In genomic region chr3:88230638-88231037, GRCh38 we compare ENCODE assay signal across 17 cellular contexts.
DNase-seq lines count a peak whose midpoint lies in the region; ATAC-seq and TF ChIP-seq lines count a peak whose summit lies in the region.
"Had no signal": no experiment of that assay in that cellular context is flagged by ENCODE, and none has a peak within 500 bp of the region (broad histone marks: within the 10 kb centered on the region; RNA-seq: fewer than 3 reads in every experiment).

No MANE protein-coding gene starts in this region.

- no peak for TF ChIP-seq RAD21 in SK-N-SH (IDR thresholded peaks at IDR 0.05; ENCODE audit: low read length)

- H4K91ac ChIP-seq in mesenchymal stem cell (ENCODE audit: low read length) (peak overlapping the region; percentile 27), trophoblast cell (ENCODE audit: low read depth, low read length) (no peak overlapping the region)

- no peak overlapping the region for H2BK120ac ChIP-seq in mesenchymal stem cell (ENCODE audit: low read depth, low read length)
- H2BK120ac ChIP-seq in trophoblast cell (ENCODE audit: insufficient read depth, low read length, poor library complexity): no peak overlapping the region

- no peaks in the 10 kb centered on the region for H4K20me1 ChIP-seq in SK-N-SH (ENCODE audit: insufficient read depth)
- H4K20me1 ChIP-seq: BLaER1 treated with 17β-estradiol and CSF1 and Interleukin-3, amounts not matched to agents 10 nM and 100 nM had no signal

- H2AFZ ChIP-seq in mesenchymal stem cell (ENCODE audit: low read depth, low read length) (no peak overlapping the region), trophoblast cell (ENCODE audit: insufficient read depth, low read length, poor library complexity) (peak overlapping the region; percentile 63), SK-N-SH (ENCODE audit: low read depth) (no peak overlapping the region)

- H2BK15ac ChIP-seq in mesenchymal stem cell (ENCODE audit: low read depth, poor library complexity, severe bottlenecking): no peak overlapping the region

- no peak overlapping the region for H2AK5ac ChIP-seq in mesenchymal stem cell (ENCODE audit: low read length, severe bottlenecking)
- no peak overlapping the region for H2AK5ac ChIP-seq in trophoblast cell (ENCODE audit: low read length)

- H3K36me3 ChIP-seq in mesenchymal stem cell (ENCODE audit: control insufficient read depth in 1 of 2, insufficient read depth in 2 of 2, low read depth in 1 of 2, low read length in 2 of 2): no peaks in the 10 kb centered on the region
- H3K36me3 ChIP-seq in trophoblast cell (ENCODE audit: control insufficient read depth in 1 of 2, insufficient read depth in 2 of 2, low read length in 2 of 2): no peaks in the 10 kb centered on the region
- H3K36me3 ChIP-seq in SK-N-SH (replicated peaks in 1 of 2; ENCODE audit: control insufficient read depth in 1 of 2, insufficient read depth in 2 of 2, low read length in 1 of 2): no peaks in the 10 kb centered on the region
- H3K36me3 ChIP-seq: BE2C; BLaER1 treated with 17β-estradiol and CSF1 and Interleukin-3, amounts not matched to agents 10 nM and 100 nM had no signal

- H3F3A ChIP-seq in SK-N-SH (replicated peaks; ENCODE audit: insufficient read depth): no peaks in the 10 kb centered on the region

- no peaks in the 10 kb centered on the region for H3K9me2 ChIP-seq in SK-N-SH

- H3K27ac ChIP-seq in mesenchymal stem cell (ENCODE audit: low read length, poor library complexity, severe bottlenecking) (no peak overlapping the region), trophoblast cell (ENCODE audit: low read depth, low read length) (no peak overlapping the region), SK-N-SH (ENCODE audit: low read depth in 2 of 2, low read length in 1 of 2) (no peak overlapping the region)
- H3K27ac ChIP-seq: 22Rv1; BLaER1 treated with 17β-estradiol and CSF1 and Interleukin-3, amounts not matched to agents 10 nM and 100 nM had no signal

- DNase-seq in Right ventricle myocardium inferior (ENCODE audit: missing footprints) (peak; percentile 37), Right ventricle myocardium superior (no peak), mesenchymal stem cell (no peak), trophoblast cell (no peak), AML-193 (lab: John Stamatoyannopoulos, UW) (no peak), SK-N-SH (no peak), NCI-H1417 (lab: John Stamatoyannopoulos, UW) (no peak), HUDEP-2 (lab: John Stamatoyannopoulos, UW; ENCODE audit: unreplicated experiment in 76 of 76) (no peak)
- DNase-seq: BE2C; CD4-positive, alpha-beta T cell; CD8-positive, alpha-beta memory T cell; DMS79 treated with DMSO at 0.1 percent for 48 hours; GF-D8; H7; HCEC 1CT had no signal

- H3K79me2 ChIP-seq in trophoblast cell (ENCODE audit: control insufficient read depth, insufficient read depth, low read length, poor library complexity): no peaks in the 10 kb centered on the region
- no peaks in the 10 kb centered on the region for H3K79me2 ChIP-seq in SK-N-SH (ENCODE audit: insufficient read depth)

- H3K4me2 ChIP-seq in mesenchymal stem cell (ENCODE audit: low read length, poor library complexity, severe bottlenecking) (no peak overlapping the region), trophoblast cell (ENCODE audit: low read length) (no peak overlapping the region), SK-N-SH (no peak overlapping the region)
- H3K4me2 ChIP-seq: BLaER1 treated with 17β-estradiol and CSF1 and Interleukin-3, amounts not matched to agents 10 nM and 100 nM had no signal

- H2BK12ac ChIP-seq in mesenchymal stem cell (ENCODE audit: low read length in 2 of 2) (no peak overlapping the region), trophoblast cell (ENCODE audit: low read length) (peak overlapping the region; percentile 5)

- no peak overlapping the region for H3K9ac ChIP-seq in mesenchymal stem cell (ENCODE audit: low read length)
- H3K9ac ChIP-seq in trophoblast cell (ENCODE audit: low read length): no peak overlapping the region
- no peak overlapping the region for H3K9ac ChIP-seq in SK-N-SH
- H3K9ac ChIP-seq: BLaER1 treated with 17β-estradiol and CSF1 and Interleukin-3, amounts not matched to agents 10 nM and 100 nM had no signal

- H3K79me1 ChIP-seq in mesenchymal stem cell (replicated peaks; ENCODE audit: low read length, poor library complexity, severe bottlenecking) (no peaks in the 10 kb centered on the region), trophoblast cell (ENCODE audit: low read length) (no peaks in the 10 kb centered on the region)

- TF ChIP-seq CTCF in SK-N-SH (IDR thresholded peaks at IDR 0.05): no peak

- H3K9me3 ChIP-seq in mesenchymal stem cell (ENCODE audit: control insufficient read depth, low read length) (no peaks in the 10 kb centered on the region), trophoblast cell (ENCODE audit: insufficient read depth, low read depth, low read length) (peaks cover 2% of the 10 kb centered on the region), SK-N-SH (no peaks in the 10 kb centered on the region)
- H3K9me3 ChIP-seq: BE2C; BLaER1 treated with 17β-estradiol and CSF1 and Interleukin-3, amounts not matched to agents 10 nM and 100 nM had no signal

- no peak overlapping the region for H3K4ac ChIP-seq in mesenchymal stem cell (ENCODE audit: low read depth in 1 of 2, low read length in 2 of 2)
- no peak overlapping the region for H3K4ac ChIP-seq in trophoblast cell (ENCODE audit: low read depth, low read length)

- H4K8ac ChIP-seq in mesenchymal stem cell (ENCODE audit: low read length) (no peak overlapping the region), trophoblast cell (ENCODE audit: low read depth, low read length) (no peak overlapping the region)

- WGBS in mesenchymal stem cell: 85% methylated on average over 4 of the region's 7 CpGs
- no CpG with 5 or more reads among the region's 7 CpGs for WGBS in trophoblast cell (ENCODE audit: extremely low coverage, insufficient coverage, insufficient read length)
- 13% methylated on average over 7 of the region's 7 CpGs for WGBS in SK-N-SH (ENCODE audit: low lambda C conversion rate)

- H3K4me1 ChIP-seq in mesenchymal stem cell (ENCODE audit: control insufficient read depth, insufficient read depth, low read depth, low read length): no peaks in the 10 kb centered on the region
- peaks cover 5 to 7% of the 10 kb centered on the region in 2 experiments for H3K4me1 ChIP-seq in trophoblast cell (ENCODE audit: control insufficient read depth in 1 of 2, insufficient read depth in 2 of 2, low read length in 2 of 2)
- no peaks in the 10 kb centered on the region for H3K4me1 ChIP-seq in SK-N-SH (ENCODE audit: control insufficient read depth in 1 of 2, insufficient read depth in 2 of 2, low read depth in 1 of 2, low read length in 1 of 2)
- H3K4me1 ChIP-seq: BE2C; BLaER1 treated with 17β-estradiol and CSF1 and Interleukin-3, amounts not matched to agents 10 nM and 100 nM had no signal

- H4K12ac ChIP-seq in trophoblast cell (ENCODE audit: low read depth, low read length): no peak overlapping the region

- H3K18ac ChIP-seq in mesenchymal stem cell (ENCODE audit: low read depth in 1 of 2, low read length in 2 of 2) (no peak overlapping the region), trophoblast cell (ENCODE audit: low read length) (no peak overlapping the region)

- no peak for TF ChIP-seq EP300 in SK-N-SH (IDR thresholded peaks at IDR 0.05; ENCODE audit: borderline replicate concordance in 1 of 2, low read depth in 1 of 2, low read length in 1 of 2)

- H3K27me3 ChIP-seq in mesenchymal stem cell (ENCODE audit: control insufficient read depth in 1 of 2, insufficient read depth in 1 of 2, low read length in 2 of 2) (no peaks in the 10 kb centered on the region), trophoblast cell (ENCODE audit: insufficient read depth, low read length) (no peaks in the 10 kb centered on the region), SK-N-SH (ENCODE audit: insufficient read depth) (no peaks in the 10 kb centered on the region; the same call in 1 of the 2 replicates)
- H3K27me3 ChIP-seq: BLaER1 treated with 17β-estradiol and CSF1 and Interleukin-3, amounts not matched to agents 10 nM and 100 nM had no signal

- POLR2A ChIA-PET in SK-N-SH (lab: Yijun Ruan, JAX): no interaction called here

- intact Hi-C loops in Right ventricle myocardium inferior (cut with DNase I): no loop called here
- intact Hi-C loops in Right ventricle myocardium superior (cut with DNase I): no loop called here

- H2BK5ac ChIP-seq in mesenchymal stem cell (ENCODE audit: low read depth, low read length, poor library complexity, severe bottlenecking): no peak overlapping the region
- H2BK5ac ChIP-seq in trophoblast cell (ENCODE audit: low read depth, low read length, poor library complexity): no peak overlapping the region

- no peak for ATAC-seq in Right ventricle myocardium inferior
- no peak for ATAC-seq in Right ventricle myocardium superior (ENCODE audit: poor library complexity)

- H3K4me3 ChIP-seq in mesenchymal stem cell (ENCODE audit: insufficient read depth in 1 of 2, low read depth in 1 of 2, low read length in 2 of 2) (no peak overlapping the region), trophoblast cell (ENCODE audit: low read depth, low read length) (no peak overlapping the region), SK-N-SH (ENCODE audit: low read depth in 2 of 2, low read length in 1 of 2) (no peak overlapping the region)
- H3K4me3 ChIP-seq: BLaER1 treated with 17β-estradiol and CSF1 and Interleukin-3, amounts not matched to agents 10 nM and 100 nM had no signal

- CTCF ChIA-PET in SK-N-SH (lab: Yijun Ruan, JAX): interaction anchor here (1.6 kb wide), 1 partner anchor 11 kb away, joined by 5 read pairs; no protein-coding TSS in a partner anchor

- H3K14ac ChIP-seq in mesenchymal stem cell (ENCODE audit: low read length in 2 of 2) (no peak overlapping the region), trophoblast cell (ENCODE audit: low read length) (no peak overlapping the region)

- H3K23ac ChIP-seq in mesenchymal stem cell (ENCODE audit: low read length in 2 of 2): no peak overlapping the region
- no peak overlapping the region for H3K23ac ChIP-seq in trophoblast cell (ENCODE audit: low read length)

TF ChIP-seq in SK-N-SH, 30 proteins besides CTCF, POLR2A, EP300 and RAD21 (continues in another document):
- TF ChIP-seq TCF12 (IDR thresholded peaks at IDR 0.05) (no peak), RXRA (IDR thresholded peaks at IDR 0.05; ENCODE audit: borderline replicate concordance, low read depth) (no peak), EZH2phosphoT487 (IDR thresholded peaks at IDR 0.05; ENCODE audit: borderline replicate concordance, low read depth) (no peak), ELF1 (IDR thresholded peaks at IDR 0.05) (no peak), TEAD4 (IDR thresholded peaks at IDR 0.05; ENCODE audit: borderline replicate concordance, insufficient read depth) (no peak)
- TF ChIP-seq, protein P1, sequence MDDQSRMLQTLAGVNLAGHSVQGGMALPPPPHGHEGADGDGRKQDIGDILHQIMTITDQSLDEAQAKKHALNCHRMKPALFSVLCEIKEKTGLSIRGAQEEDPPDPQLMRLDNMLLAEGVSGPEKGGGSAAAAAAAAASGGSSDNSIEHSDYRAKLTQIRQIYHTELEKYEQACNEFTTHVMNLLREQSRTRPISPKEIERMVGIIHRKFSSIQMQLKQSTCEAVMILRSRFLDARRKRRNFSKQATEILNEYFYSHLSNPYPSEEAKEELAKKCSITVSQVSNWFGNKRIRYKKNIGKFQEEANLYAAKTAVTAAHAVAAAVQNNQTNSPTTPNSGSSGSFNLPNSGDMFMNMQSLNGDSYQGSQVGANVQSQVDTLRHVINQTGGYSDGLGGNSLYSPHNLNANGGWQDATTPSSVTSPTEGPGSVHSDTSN (IDR thresholded peaks at IDR 0.05): no peak
